In the genomic region with DNA sequence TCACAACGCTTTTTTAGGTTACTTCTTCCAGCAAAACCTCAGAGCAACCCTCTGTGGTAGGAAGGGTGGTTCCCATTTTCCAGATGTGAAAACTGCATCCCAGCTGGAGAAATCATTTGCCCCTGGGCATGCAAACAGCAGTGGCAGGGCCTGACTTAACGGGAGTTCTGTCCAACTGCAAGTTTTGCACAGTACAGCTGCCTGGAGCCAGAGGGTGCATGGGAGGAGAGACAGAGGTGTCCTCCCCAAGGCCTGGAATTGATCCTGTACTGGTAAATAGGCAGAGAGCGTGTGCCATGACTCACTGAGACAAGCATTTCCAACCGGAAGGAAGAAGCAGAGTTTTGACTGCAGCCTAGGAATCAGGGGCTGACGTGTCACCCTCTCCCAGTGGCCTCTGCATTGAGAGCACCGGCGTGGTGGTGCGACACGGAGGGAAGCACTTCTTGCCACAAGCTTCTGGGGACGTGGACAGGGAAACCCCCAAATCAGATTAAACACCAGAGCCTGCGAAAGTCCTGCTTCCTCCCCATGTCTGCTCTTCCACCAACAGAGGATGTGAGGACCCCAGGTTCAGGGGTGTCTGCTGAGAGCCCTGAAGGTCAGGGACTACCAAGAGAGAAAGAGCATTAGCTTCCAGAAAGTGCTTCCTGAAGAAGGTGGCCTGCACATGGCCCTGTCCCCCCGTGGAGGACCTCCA, we compare ENCODE assay signal across 1 cellular context.
TF ChIP-seq lines count a peak whose summit lies in the region.

No MANE protein-coding gene starts in this region.

TF ChIP-seq in IMR-90, 13 proteins besides CTCF, POLR2A, EP300 and RAD21:
- TF ChIP-seq FOS (IDR thresholded peaks at IDR 0.05; ENCODE audit: low read depth, low read length) (no peak), SMC3 (IDR thresholded peaks at IDR 0.05; ENCODE audit: low read depth, low read length) (no peak), RFX5 (IDR thresholded peaks at IDR 0.05; ENCODE audit: low read depth, low read length) (no peak), RCOR1 (IDR thresholded peaks at IDR 0.05; ENCODE audit: insufficient replicate concordance, low read length) (no peak), ELK1 (IDR thresholded peaks at IDR 0.05; ENCODE audit: borderline replicate concordance, low read depth, low read length) (no peak), BHLHE40 (IDR thresholded peaks at IDR 0.05; ENCODE audit: low read depth, low read length) (no peak), MAFK (IDR thresholded peaks at IDR 0.05; ENCODE audit: low read depth, low read length) (no peak)
